In the genomic region with DNA sequence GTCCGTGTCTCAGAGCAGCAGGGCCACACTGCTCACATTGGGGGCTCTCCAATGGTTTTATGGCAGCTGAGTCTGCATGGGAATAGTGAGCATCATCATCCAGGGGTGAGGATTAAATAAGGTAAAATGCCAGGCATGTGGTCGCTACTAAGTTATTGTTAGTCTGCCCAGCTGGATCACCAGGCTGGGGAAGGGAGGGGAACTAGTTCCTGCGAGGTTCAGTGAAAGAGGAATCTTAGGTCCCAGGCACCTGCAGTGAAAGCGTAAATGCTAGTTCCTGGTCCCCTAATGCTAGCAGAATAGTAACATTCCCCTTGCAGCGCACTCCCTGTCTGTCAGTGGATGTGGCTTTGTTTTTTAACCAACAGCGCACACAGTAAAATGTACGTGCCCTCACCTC, we compare ENCODE assay signal across 30 cellular contexts.
"Had no signal": no experiment of that assay in that cellular context is flagged by ENCODE, and none has a peak within 500 bp of the region (broad histone marks: within the 10 kb centered on the region; RNA-seq: fewer than 3 reads in every experiment).

No MANE protein-coding gene starts in this region.

- H3K4me1 ChIP-seq: adrenal gland, SJSA1 had no signal

- ATAC-seq: activated T-cell treated with anti-CD3 and anti-CD28 coated beads, Interleukin-2, amount 50 U/mL, for 4 hours; Panc1; SK-N-SH treated with all-trans-retinoic acid at 6 μM for 48 hours had no signal

- H3K4me3 ChIP-seq: adrenal gland, SJSA1 had no signal

- H3K36me3 ChIP-seq: adrenal gland, SJSA1 had no signal

- H3K9me3 Mint-ChIP-seq: activated B cell treated with CpG ODN at 0.5 μM for 24 hours; activated CD4-positive, alpha-beta memory T cell treated with anti-CD3 and anti-CD28 coated beads for 36 hours; activated CD4-positive, alpha-beta T cell treated with anti-CD3 and anti-CD28 coated beads, Interleukin-2, amount 10 ng/mL, durations not matched to agents 7 days and 5 days; activated naive CD8-positive, alpha-beta T cell treated with anti-CD3 and anti-CD28 coated beads, Interleukin-2, amount 10 ng/mL, durations not matched to agents 7 days and 5 days; T-helper 2 cell treated with Interferon-gamma antibody and Interleukin-4, amounts not matched to agents 5 μg/mL and 100 μg/mL, for 36 hours had no signal

- H3K36me3 Mint-ChIP-seq: activated CD4-positive, alpha-beta memory T cell treated with anti-CD3 and anti-CD28 coated beads for 36 hours; activated naive CD8-positive, alpha-beta T cell treated with anti-CD3 and anti-CD28 coated beads, Interleukin-2, amount 10 ng/mL, durations not matched to agents 7 days and 5 days had no signal

- H3K9ac ChIP-seq: KMS-11 had no signal

- H3K27ac Mint-ChIP-seq: activated B cell treated with CpG ODN at 0.5 μM for 24 hours; activated CD4-positive, alpha-beta memory T cell treated with anti-CD3 and anti-CD28 coated beads for 36 hours; activated CD4-positive, alpha-beta T cell treated with anti-CD3 and anti-CD28 coated beads, Interleukin-2, amount 10 ng/mL, durations not matched to agents 7 days and 5 days; activated naive CD8-positive, alpha-beta T cell treated with anti-CD3 and anti-CD28 coated beads, Interleukin-2, amount 10 ng/mL, durations not matched to agents 7 days and 5 days; T-helper 2 cell treated with Interferon-gamma antibody and Interleukin-4, amounts not matched to agents 5 μg/mL and 100 μg/mL, for 36 hours had no signal

- H3K4me3 Mint-ChIP-seq: activated B cell treated with CpG ODN at 0.5 μM for 24 hours; activated CD4-positive, alpha-beta memory T cell treated with anti-CD3 and anti-CD28 coated beads for 36 hours; activated CD4-positive, alpha-beta T cell treated with anti-CD3 and anti-CD28 coated beads, Interleukin-2, amount 10 ng/mL, durations not matched to agents 7 days and 5 days; activated naive CD8-positive, alpha-beta T cell treated with anti-CD3 and anti-CD28 coated beads, Interleukin-2, amount 10 ng/mL, durations not matched to agents 7 days and 5 days; activated T-cell treated with anti-CD3 and anti-CD28 coated beads, Interleukin-2, amount 50 U/mL, for 4 hours; T-helper 2 cell treated with Interferon-gamma antibody and Interleukin-4, amounts not matched to agents 5 μg/mL and 100 μg/mL, for 36 hours had no signal

- H3K27ac ChIP-seq: adrenal gland, KMS-11, SJSA1 had no signal

- H3K9me3 ChIP-seq: adrenal gland, SJSA1 had no signal

- DNase-seq: activated B cell treated with CpG ODN at 0.5 μM for 24 hours; activated CD4-positive, alpha-beta memory T cell treated with anti-CD3 and anti-CD28 coated beads for 36 hours; activated CD4-positive, alpha-beta T cell treated with anti-CD3 and anti-CD28 coated beads, Interleukin-2, amount 10 ng/mL, durations not matched to agents 7 days and 5 days; activated CD8-positive, alpha-beta memory T cell treated with anti-CD3 and anti-CD28 coated beads for 24 hours; activated gamma-delta T cell treated with Interleukin-2 at 50 U/mL for 16 hours; activated naive CD4-positive, alpha-beta T cell treated with anti-CD3 and anti-CD28 coated beads, Interleukin-2, amount 50 U/mL, for 16 hours; activated naive CD8-positive, alpha-beta T cell treated with anti-CD3 and anti-CD28 coated beads, Interleukin-2, amount 10 ng/mL, durations not matched to agents 7 days and 5 days; activated T-cell treated with anti-CD3 and anti-CD28 coated beads, Interleukin-2, amount 50 U/mL, for 4 hours; adrenal gland; anterior cingulate cortex; cerebellar nuclear complex; MV-4-11; NCI-H1092 treated with DMSO at 0.1 percent for 48 hours; NCI-H1417 treated with DMSO at 0.1 percent for 48 hours; NCI-H1694; NCI-H2029; NCI-H2107; NCI-H2171 treated with DMSO at 0.1 percent for 48 hours; NCI-H345; NCI-H510A; NCI-H69; NK-92 treated with Interleukin-12 subunit alpha and Interleukin-12 subunit beta, amount 100 ng/mL, for 24 hours; OCI-M1; SHP77; SW 1271 had no signal

- H3K4me1 Mint-ChIP-seq: activated CD4-positive, alpha-beta T cell treated with anti-CD3 and anti-CD28 coated beads, Interleukin-2, amount 10 ng/mL, durations not matched to agents 7 days and 5 days; activated naive CD8-positive, alpha-beta T cell treated with anti-CD3 and anti-CD28 coated beads, Interleukin-2, amount 10 ng/mL, durations not matched to agents 7 days and 5 days had no signal

- H3K4me2 ChIP-seq: KMS-11 had no signal

- H3K27me3 ChIP-seq: adrenal gland had no signal
